Comparison of ENCODE assay signal across 12 cellular contexts in genomic region chr5:10421841-10422691, GRCh38. TPM values are rescaled to one million over a fixed set of nuclear protein-coding genes. Genes with fewer than 3 reads are reported as not detected.
DNase-seq lines count a peak whose midpoint lies in the region; ATAC-seq, FAIRE-seq and TF ChIP-seq lines count a peak whose summit lies in the region.
"Had no signal": no experiment of that assay in that cellular context is flagged by ENCODE, and none has a peak within 500 bp of the region (broad histone marks: within the 10 kb centered on the region; RNA-seq: fewer than 3 reads in every experiment).

No MANE protein-coding gene starts in this region.

- intact Hi-C loops in activated CD8-positive, alpha-beta T cell treated with anti-CD3 and anti-CD28 coated beads for 36 hours (cut with micrococcal nuclease) = loop anchor here (2.0 kb wide), 1 partner anchor 137 kb away; no protein-coding TSS in a partner anchor

- peaks cover 36% of the 10 kb centered on the region for H3K4me1 Mint-ChIP-seq in activated CD8-positive, alpha-beta T cell treated with anti-CD3 and anti-CD28 coated beads for 36 hours (ENCODE audit: low read depth)

- H3K4me3 Mint-ChIP-seq in activated CD8-positive, alpha-beta T cell treated with anti-CD3 and anti-CD28 coated beads for 36 hours = no peak overlapping the region
- H3K4me3 Mint-ChIP-seq: mesothelial cell of epicardium had no signal

- ATAC-seq in A549 (no peak), HG02610 (IDR thresholded peaks at IDR 0.05; ENCODE audit: unreplicated experiment) (peak; percentile 43), left lobe of liver (peak; percentile 68), GM21528 (IDR thresholded peaks at IDR 0.05; ENCODE audit: low FRiP score, unreplicated experiment) (no peak)
- ATAC-seq in activated CD8-positive, alpha-beta T cell treated with anti-CD3 and anti-CD28 coated beads for 36 hours = no peak

- no peaks in the 10 kb centered on the region for H3K9me3 ChIP-seq in A549
- H3K9me3 ChIP-seq: thyroid gland had no signal

- DNase-seq in A549 (ENCODE audit: low read depth in 1 of 2, low spot score in 1 of 2) (no peak), left lobe of liver (ENCODE audit: low spot score) (no peak), 8988T (no peak), middle frontal gyrus (ENCODE audit: extremely low spot score, low spot score) (no peak), LoVo (ENCODE audit: low spot score) (no peak)
- no peak for DNase-seq in activated CD8-positive, alpha-beta T cell treated with anti-CD3 and anti-CD28 coated beads for 36 hours
- DNase-seq: NCI-H2171, T1000, thyroid gland had no signal

- 92% methylated on average over 12 of the region's 12 CpGs for WGBS in A549 (ENCODE audit: missing lambda C conversion rate)

- H3K27me3 Mint-ChIP-seq in activated CD8-positive, alpha-beta T cell treated with anti-CD3 and anti-CD28 coated beads for 36 hours = no peaks in the 10 kb centered on the region

- no peak overlapping the region for H3K4me2 ChIP-seq in A549

- H3K27ac Mint-ChIP-seq in activated CD8-positive, alpha-beta T cell treated with anti-CD3 and anti-CD28 coated beads for 36 hours = peak overlapping the region; percentile 18
- H3K27ac Mint-ChIP-seq: mesothelial cell of epicardium had no signal

- peak overlapping the region; percentile 77 to 86 for H3K27ac ChIP-seq in A549
- H3K27ac ChIP-seq: thyroid gland had no signal

- no peak overlapping the region for H3K4me3 ChIP-seq in A549
- H3K4me3 ChIP-seq: thyroid gland had no signal

- peaks cover 21% of the 10 kb centered on the region for H3K4me1 ChIP-seq in A549
- H3K4me1 ChIP-seq: thyroid gland had no signal

- no peaks in the 10 kb centered on the region for H3K9me3 Mint-ChIP-seq in activated CD8-positive, alpha-beta T cell treated with anti-CD3 and anti-CD28 coated beads for 36 hours
- H3K9me3 Mint-ChIP-seq: mesothelial cell of epicardium had no signal

- TF ChIP-seq CTCF in A549 (IDR thresholded peaks at IDR 0.05) = no peak
- no peak for TF ChIP-seq CTCF in activated CD8-positive, alpha-beta T cell treated with anti-CD3 and anti-CD28 coated beads for 36 hours (IDR thresholded peaks at IDR 0.05)

- FAIRE-seq in A549 (lab: Jason Lieb, UNC) = no peak

- CTCF ChIA-PET in A549 (lab: Yijun Ruan, JAX) = interaction anchor here (0.7 to 8.1 kb wide), 8 partner anchors 8 to 267 kb away, joined by 3 to 65 read pairs (median 3); no protein-coding TSS in a partner anchor
- CTCF ChIA-PET in activated CD8-positive, alpha-beta T cell treated with anti-CD3 and anti-CD28 coated beads for 36 hours (lab: Charles Lee) = interaction anchor here (0.7 to 4.8 kb wide), 6 partner anchors 7 to 139 kb away, joined by 3 to 26 read pairs (median 3); no protein-coding TSS in a partner anchor

- peaks cover 69% of the 10 kb centered on the region for H3K36me3 Mint-ChIP-seq in activated CD8-positive, alpha-beta T cell treated with anti-CD3 and anti-CD28 coated beads for 36 hours (ENCODE audit: low read depth)

- no peak for TF ChIP-seq EP300 in A549 (IDR thresholded peaks at IDR 0.05)

- no peak for TF ChIP-seq POLR2A in A549 (IDR thresholded peaks at IDR 0.05; ENCODE audit: low read length)

- no peak for TF ChIP-seq RAD21 in A549 (conservative IDR thresholded peaks at IDR 0.05 in 1 of 2, IDR thresholded peaks at IDR 0.05 in 1 of 2)

- POLR2A ChIA-PET in A549 (lab: Yijun Ruan, JAX) = interaction anchor here (1.2 to 2.6 kb wide), 2 partner anchors 69 kb away, joined by 4 to 13 read pairs; partner anchors contain the start of gene MARCHF6
- POLR2A ChIA-PET in activated CD8-positive, alpha-beta T cell treated with anti-CD3 and anti-CD28 coated beads for 36 hours (lab: Charles Lee) = interaction anchor here (0.7 to 1.4 kb wide), 3 partner anchors 19 to 69 kb away, joined by 3 to 4 read pairs (median 3); partner anchors contain the start of genes MARCHF6 and ROPN1L

TF ChIP-seq in A549, 52 proteins besides CTCF, POLR2A, EP300 and RAD21:
- no peak for TF ChIP-seq ZC3H11A (IDR thresholded peaks at IDR 0.05)
- no peak for TF ChIP-seq TP53 (CRISPR knock-in tag; IDR thresholded peaks at IDR 0.05)
- peak; percentile 31 for TF ChIP-seq MAFK (IDR thresholded peaks at IDR 0.05; ENCODE audit: partially characterized antibody)

RNA-seq across cellular contexts. Expression of gene ROPN1L, which starts 19.6 kb away (rescaled TPM):
- polyA plus RNA-seq in A549 (2011; rRNA removed) (1.4 and 1.5 TPM in 2 replicates), A549 (2017; fragmentation: RNase III; extraction: RNeasy Plus Mini Kit Qiagen cat#74134 plus additional on column Dnase treatment) (0.83 to 1.3 TPM (median 1.3 TPM) in 3 replicates)
- 3.6 and 3.8 TPM in 2 replicates for polyA plus RNA-seq in A549 (2012; cell fraction: cytosol; rRNA removed)
- 2.6 and 3.4 TPM in 2 replicates for polyA plus RNA-seq in A549 (2012; cell fraction: nucleus; rRNA removed)
- polyA minus RNA-seq in A549 (2011; rRNA and poly(A)+ RNA removed) = 0.37 and 0.73 TPM in 2 replicates
- not detected for total RNA-seq in activated CD8-positive, alpha-beta T cell treated with anti-CD3 and anti-CD28 coated beads for 36 hours
- 0.35 TPM for total RNA-seq in left lobe of liver

Comparison
In these comparisons a context has a peak if more than half of its experiments do, and no peak if none do; other contexts are left out.
1. ATAC-seq: peak in HG02610 (single experiment) and left lobe of liver (single experiment); none in A549 (0 of 2), activated CD8-positive, alpha-beta T cell treated with anti-CD3 and anti-CD28 coated beads for 36 hours (single experiment) and GM21528 (single experiment).